ENCODE assay signal across 17 cellular contexts in the genomic region with DNA sequence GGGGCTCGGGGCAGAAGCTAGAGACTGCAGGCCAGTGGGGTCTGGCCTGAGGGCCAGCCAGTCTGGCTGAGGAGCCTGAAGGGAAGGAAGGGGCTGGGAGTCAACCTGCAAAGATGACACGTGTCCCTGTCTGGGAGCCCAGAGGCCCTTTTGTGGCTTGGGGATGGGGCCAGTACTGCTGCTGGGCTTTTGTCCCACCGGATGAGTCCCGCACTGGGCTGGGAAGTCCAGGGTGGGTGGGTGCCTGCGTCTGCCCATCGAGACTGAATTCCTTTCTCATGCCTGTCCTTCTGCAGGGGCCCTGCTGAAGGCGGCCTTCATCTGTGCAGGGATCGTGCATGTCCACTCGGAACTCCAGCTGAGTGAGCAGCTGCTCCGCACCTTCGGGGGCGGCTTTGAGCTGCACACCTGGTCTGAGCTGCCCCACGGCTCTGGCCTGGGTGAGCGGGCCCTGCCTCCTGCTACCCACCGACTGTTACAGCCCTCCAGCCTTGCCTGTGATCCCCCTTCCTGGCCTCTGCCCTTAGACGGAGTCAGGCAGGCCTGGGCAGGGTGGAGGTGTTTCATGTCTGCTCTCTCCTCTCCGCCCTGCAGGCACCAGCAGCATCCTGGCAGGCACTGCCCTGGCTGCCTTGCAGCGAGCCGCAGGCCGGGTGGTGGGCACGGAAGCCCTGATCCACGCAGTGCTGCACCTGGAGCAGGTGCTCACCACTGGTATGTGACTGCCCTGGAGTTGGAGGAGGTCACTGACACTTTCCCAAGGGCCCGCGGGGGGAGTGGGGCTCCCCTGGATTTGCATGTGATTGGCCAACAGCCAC. TPM values are rescaled to one million over a fixed set of nuclear protein-coding genes. Genes with fewer than 3 reads are reported as not detected.
A peak's percentile ranks its signal among the peaks of the same experiment; 100 is the strongest.
DNase-seq lines count a peak whose midpoint lies in the region; TF ChIP-seq lines count a peak whose summit lies in the region.
"Had no signal": no experiment of that assay in that cellular context is flagged by ENCODE, and none has a peak within 500 bp of the region (broad histone marks: within the 10 kb centered on the region; RNA-seq: fewer than 3 reads in every experiment).

No MANE protein-coding gene starts in this region.

- H3K27me3 ChIP-seq in DOHH2 (ENCODE audit: control insufficient read depth, low read length) (no peaks in the 10 kb centered on the region), H7 (ENCODE audit: control insufficient read depth, insufficient read depth, low read length) (no peaks in the 10 kb centered on the region), brain microvascular endothelial cell (replicated peaks) (no peaks in the 10 kb centered on the region)
- H3K27me3 ChIP-seq: neutrophil had no signal

- H3F3A ChIP-seq in DOHH2 (ENCODE audit: control insufficient read depth, insufficient read depth) = no peaks in the 10 kb centered on the region

- no peaks in the 10 kb centered on the region for H3K9me3 Mint-ChIP-seq in activated T-helper 2 cell treated with anti-CD3 and anti-CD28 coated beads, Interferon-gamma antibody, Interleukin-2, Interleukin-4, amounts not matched to agents 10 μg/mL and 5 μg/mL and 100 μg/mL, durations not matched to agents 14 hours and 24 hours and 36 hours
- H3K9me3 Mint-ChIP-seq: activated B cell treated with CpG ODN at 0.5 μM for 24 hours, HFFc6, T-cell had no signal

- intact Hi-C loops in activated T-helper 2 cell treated with anti-CD3 and anti-CD28 coated beads, Interferon-gamma antibody, Interleukin-2, Interleukin-4, amounts not matched to agents 10 μg/mL and 5 μg/mL and 100 μg/mL, durations not matched to agents 14 hours and 24 hours and 36 hours (cut with micrococcal nuclease) = loop anchor here (5.0 kb wide), 1 partner anchor 73 kb away; no protein-coding TSS in a partner anchor

- H3K79me2 ChIP-seq in DOHH2 (ENCODE audit: control insufficient read depth, low read length) = no peaks in the 10 kb centered on the region

- no peaks in the 10 kb centered on the region for H3K9me2 ChIP-seq in DOHH2 (replicated peaks; ENCODE audit: control insufficient read depth, low read length)

- no peaks in the 10 kb centered on the region for H3K9me3 ChIP-seq in DOHH2 (ENCODE audit: control insufficient read depth, insufficient read depth, low read length)
- H3K9me3 ChIP-seq: Caco-2, neutrophil had no signal

- no peak overlapping the region for H3K4me3 ChIP-seq in DOHH2 (ENCODE audit: low read length)
- H3K4me3 ChIP-seq in H7 (ENCODE audit: insufficient read depth, low read depth, low read length) = no peak overlapping the region
- H3K4me3 ChIP-seq in brain microvascular endothelial cell (ENCODE audit: low read depth, low read length) = no peak overlapping the region
- H3K4me3 ChIP-seq: K562 had no signal

- H4K20me1 ChIP-seq in DOHH2 (ENCODE audit: control insufficient read depth, insufficient read depth, low read depth, low read length) = no peaks in the 10 kb centered on the region

- H3K27ac ChIP-seq in DOHH2 (ENCODE audit: low read depth, low read length) = no peak overlapping the region
- H3K27ac ChIP-seq in brain microvascular endothelial cell = no peak overlapping the region
- H3K27ac ChIP-seq: neutrophil had no signal

- H3K4me3 Mint-ChIP-seq in activated T-helper 2 cell treated with anti-CD3 and anti-CD28 coated beads, Interferon-gamma antibody, Interleukin-2, Interleukin-4, amounts not matched to agents 10 μg/mL and 5 μg/mL and 100 μg/mL, durations not matched to agents 14 hours and 24 hours and 36 hours (ENCODE audit: low read depth) = no peak overlapping the region
- H3K4me3 Mint-ChIP-seq: activated B cell treated with CpG ODN at 0.5 μM for 24 hours, HFFc6, T-cell had no signal

- H3K36me3 ChIP-seq in DOHH2 (ENCODE audit: control insufficient read depth, low read length) = peaks cover 24% of the 10 kb centered on the region
- peaks cover 5% of the 10 kb centered on the region for H3K36me3 ChIP-seq in H7 (replicated peaks; ENCODE audit: control insufficient read depth, insufficient read depth, low read length)
- peaks cover 9% of the 10 kb centered on the region for H3K36me3 ChIP-seq in brain microvascular endothelial cell (replicated peaks)

- H3K4me2 ChIP-seq in DOHH2 (ENCODE audit: low read length) = peak overlapping the region; percentile 31

- peaks cover 45% of the 10 kb centered on the region for H3K4me1 ChIP-seq in DOHH2 (ENCODE audit: control insufficient read depth, low read length)

- H3K4me1 Mint-ChIP-seq in activated T-helper 2 cell treated with anti-CD3 and anti-CD28 coated beads, Interferon-gamma antibody, Interleukin-2, Interleukin-4, amounts not matched to agents 10 μg/mL and 5 μg/mL and 100 μg/mL, durations not matched to agents 14 hours and 24 hours and 36 hours (ENCODE audit: low read depth) = peaks cover 18% of the 10 kb centered on the region

- H3K27me3 Mint-ChIP-seq in activated T-helper 2 cell treated with anti-CD3 and anti-CD28 coated beads, Interferon-gamma antibody, Interleukin-2, Interleukin-4, amounts not matched to agents 10 μg/mL and 5 μg/mL and 100 μg/mL, durations not matched to agents 14 hours and 24 hours and 36 hours (ENCODE audit: low read depth) = no peaks in the 10 kb centered on the region
- H3K27me3 Mint-ChIP-seq: activated B cell treated with CpG ODN at 0.5 μM for 24 hours, T-cell had no signal

- peaks cover 20% of the 10 kb centered on the region for H3K36me3 Mint-ChIP-seq in activated T-helper 2 cell treated with anti-CD3 and anti-CD28 coated beads, Interferon-gamma antibody, Interleukin-2, Interleukin-4, amounts not matched to agents 10 μg/mL and 5 μg/mL and 100 μg/mL, durations not matched to agents 14 hours and 24 hours and 36 hours (ENCODE audit: low read depth)

- peak overlapping the region; percentile 90 for H3K27ac Mint-ChIP-seq in activated T-helper 2 cell treated with anti-CD3 and anti-CD28 coated beads, Interferon-gamma antibody, Interleukin-2, Interleukin-4, amounts not matched to agents 10 μg/mL and 5 μg/mL and 100 μg/mL, durations not matched to agents 14 hours and 24 hours and 36 hours
- H3K27ac Mint-ChIP-seq: activated B cell treated with CpG ODN at 0.5 μM for 24 hours, T-cell had no signal

- DNase-seq in H7 (peak; percentile 71), DMS53 treated with DMSO at 0.1 percent for 48 hours (lab: John Stamatoyannopoulos, UW; ENCODE audit: unreplicated experiment) (no peak), brain microvascular endothelial cell (no peak), retina (no peak)
- no peak for DNase-seq in activated T-helper 2 cell treated with anti-CD3 and anti-CD28 coated beads, Interferon-gamma antibody, Interleukin-2, Interleukin-4, amounts not matched to agents 10 μg/mL and 5 μg/mL and 100 μg/mL, durations not matched to agents 14 hours and 24 hours and 36 hours (ENCODE audit: low spot score)
- DNase-seq: activated B cell treated with CpG ODN at 0.5 μM for 24 hours; activated T-cell treated with anti-CD3 and anti-CD28 coated beads for 4 hours; AML-193; Caco-2; HFFc6; NCI-H1048; NCI-H748 treated with DMSO at 0.1 percent for 48 hours; stimulated activated CD8-positive, alpha-beta memory T cell treated with anti-CD3 and anti-CD28 coated beads, Interleukin-4, amount 100 ng/mL, for 48 hours; T-cell had no signal

- in situ Hi-C loops in brain microvascular endothelial cell (cut with HindIII; ENCODE audit: low pct_ligation_motif_present, low sequenced_read_pairs) = no loop called here

- TF ChIP-seq CTCF in DOHH2 (IDR thresholded peaks at IDR 0.05; ENCODE audit: low read depth, low read length, poor library complexity, severe bottlenecking) (no peak), brain microvascular endothelial cell (IDR thresholded peaks at IDR 0.05; ENCODE audit: low read depth, low read length, missing control alignments) (no peak)

RNA-seq across cellular contexts. Expression of a gene that starts 20.9 kb away (rescaled TPM):
- total RNA-seq in H7 (2014; rRNA removed; shearing (Covaris generic)) = 11.2 and 13.7 TPM in 2 replicates
- 19.7 and 21.9 TPM in 2 replicates for total RNA-seq in activated T-helper 2 cell treated with anti-CD3 and anti-CD28 coated beads, Interferon-gamma antibody, Interleukin-2, Interleukin-4, amounts not matched to agents 10 μg/mL and 5 μg/mL and 100 μg/mL, durations not matched to agents 14 hours and 24 hours and 36 hours

RNA-seq across cellular contexts. Expression of a gene that starts 36.4 kb away (rescaled TPM):
- total RNA-seq in H7 (2014; rRNA removed; shearing (Covaris generic)) = 62.7 and 64.1 TPM in 2 replicates
- 33.0 and 35.1 TPM in 2 replicates for total RNA-seq in activated T-helper 2 cell treated with anti-CD3 and anti-CD28 coated beads, Interferon-gamma antibody, Interleukin-2, Interleukin-4, amounts not matched to agents 10 μg/mL and 5 μg/mL and 100 μg/mL, durations not matched to agents 14 hours and 24 hours and 36 hours

RNA-seq across cellular contexts. Expression of a gene that starts 48.1 kb away (rescaled TPM):
- total RNA-seq in H7 (2014; rRNA removed; shearing (Covaris generic)) = 78.7 and 98.2 TPM in 2 replicates
- total RNA-seq in activated T-helper 2 cell treated with anti-CD3 and anti-CD28 coated beads, Interferon-gamma antibody, Interleukin-2, Interleukin-4, amounts not matched to agents 10 μg/mL and 5 μg/mL and 100 μg/mL, durations not matched to agents 14 hours and 24 hours and 36 hours = 37.9 and 44.5 TPM in 2 replicates

RNA-seq across cellular contexts. Expression of a gene that starts 48.4 kb away (rescaled TPM):
- total RNA-seq in H7 (2014; rRNA removed; shearing (Covaris generic)) = 222 and 313 TPM in 2 replicates
- 520 and 538 TPM in 2 replicates for total RNA-seq in activated T-helper 2 cell treated with anti-CD3 and anti-CD28 coated beads, Interferon-gamma antibody, Interleukin-2, Interleukin-4, amounts not matched to agents 10 μg/mL and 5 μg/mL and 100 μg/mL, durations not matched to agents 14 hours and 24 hours and 36 hours
